ENCODE assay signal across 33 cellular contexts in the genomic region with DNA sequence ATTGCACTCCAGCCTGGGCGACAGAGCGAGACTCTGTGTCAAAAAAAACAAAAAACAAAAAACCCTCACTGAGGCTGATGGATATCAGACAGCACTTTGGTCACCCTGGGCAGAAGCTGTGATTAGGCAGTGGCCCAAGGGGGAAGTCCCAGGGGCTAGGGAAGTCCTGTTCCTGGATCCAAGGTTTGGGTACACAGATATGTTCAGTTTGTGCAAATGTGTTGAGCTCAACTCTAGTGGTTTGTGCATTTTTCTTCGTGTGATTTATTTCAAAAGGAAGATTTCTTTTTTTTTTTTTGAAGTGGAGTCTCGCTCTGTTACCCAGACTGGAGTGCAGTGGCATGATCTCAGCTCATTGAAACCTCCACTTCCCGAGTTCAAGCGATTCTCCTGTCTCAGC. TPM values are rescaled to one million over a fixed set of nuclear protein-coding genes. Genes with fewer than 3 reads are reported as not detected.
"Had no signal": no experiment of that assay in that cellular context is flagged by ENCODE, and none has a peak within 500 bp of the region (broad histone marks: within the 10 kb centered on the region; RNA-seq: fewer than 3 reads in every experiment).

No MANE protein-coding gene starts in this region.

- H3K9me3 ChIP-seq: adrenal gland, body of pancreas had no signal

- H3K4me3 ChIP-seq: adrenal gland, body of pancreas had no signal

- DNase-seq: activated CD4-positive, alpha-beta memory T cell treated with anti-CD3 and anti-CD28 coated beads for 36 hours; activated CD4-positive, alpha-beta T cell treated with anti-CD3 and anti-CD28 coated beads for 36 hours; activated CD4-positive, alpha-beta T cell treated with anti-CD3 and anti-CD28 coated beads, Interleukin-2, amount 10 ng/mL, durations not matched to agents 24 days and 14 days; activated CD4-positive, CD25-positive, alpha-beta regulatory T cell; activated CD4-positive, CD25-positive, alpha-beta regulatory T cell treated with anti-CD3 and anti-CD28 coated beads, Interleukin-2, amount 50 U/mL, for 72 hours; activated CD8-positive, alpha-beta memory T cell treated with anti-CD3 and anti-CD28 coated beads, Interleukin-2, amount 10 ng/mL, durations not matched to agents 7 days and 5 days; activated CD8-positive, alpha-beta memory T cell treated with anti-CD3 and anti-CD28 coated beads, Interleukin-2, amount 50 U/mL, for 4 hours; activated CD8-positive, alpha-beta T cell treated with anti-CD3 and anti-CD28 coated beads, Interleukin-2, amount 10 ng/mL, durations not matched to agents 7 days and 5 days; activated effector memory CD4-positive, alpha-beta T cell treated with anti-CD3 and anti-CD28 coated beads, Interleukin-2, amount 50 U/mL, for 16 hours; activated naive CD4-positive, alpha-beta T cell treated with anti-CD3 and anti-CD28 coated beads for 36 hours; activated naive CD8-positive, alpha-beta T cell treated with anti-CD3 and anti-CD28 coated beads for 36 hours; activated naive CD8-positive, alpha-beta T cell treated with anti-CD3 and anti-CD28 coated beads, Interleukin-2, amount 50 U/mL, for 24 hours; activated T-cell treated with anti-CD3 and anti-CD28 coated beads, Interleukin-2, amount 50 U/mL, for 1 hour; activated T-cell treated with anti-CD3 and anti-CD28 coated beads, Interleukin-2, amount 50 U/mL, for 48 hours; adrenal gland; amygdala; aorta; body of pancreas; caudate nucleus; cortex of kidney; dermis blood vessel endothelial cell; effector CD4-positive, alpha-beta T cell; foreskin fibroblast; head of caudate nucleus; T-helper 2 cell had no signal

- H3K4me1 ChIP-seq: adrenal gland, body of pancreas had no signal

- H3K27ac Mint-ChIP-seq: activated CD4-positive, alpha-beta memory T cell treated with anti-CD3 and anti-CD28 coated beads for 36 hours; activated CD4-positive, alpha-beta T cell treated with anti-CD3 and anti-CD28 coated beads for 36 hours; activated CD4-positive, alpha-beta T cell treated with anti-CD3 and anti-CD28 coated beads, Interleukin-2, amount 10 ng/mL, durations not matched to agents 24 days and 14 days; activated CD8-positive, alpha-beta memory T cell treated with anti-CD3 and anti-CD28 coated beads, Interleukin-2, amount 10 ng/mL, durations not matched to agents 7 days and 5 days; activated CD8-positive, alpha-beta T cell treated with anti-CD3 and anti-CD28 coated beads, Interleukin-2, amount 10 ng/mL, durations not matched to agents 7 days and 5 days; activated naive CD4-positive, alpha-beta T cell treated with anti-CD3 and anti-CD28 coated beads for 36 hours; activated naive CD4-positive, alpha-beta T cell treated with anti-CD3 and anti-CD28 coated beads, Interleukin-2, amount 50 U/mL, for 24 hours; activated naive CD8-positive, alpha-beta T cell treated with anti-CD3 and anti-CD28 coated beads for 36 hours; activated naive CD8-positive, alpha-beta T cell treated with anti-CD3 and anti-CD28 coated beads, Interleukin-2, amount 50 U/mL, for 24 hours; activated T-helper 1 cell treated with anti-CD3 and anti-CD28 coated beads, Interleukin-12 subunit alpha, Interleukin-12 subunit beta, Interleukin-2, Interleukin-4 antibody, amounts not matched to agents 30 ng/mL and 10 ng/mL and 1 ng/mL, durations not matched to agents 14 hours and 24 hours and 36 hours; activated T-helper 2 cell treated with anti-CD3 and anti-CD28 coated beads, Interferon-gamma antibody, Interleukin-2, Interleukin-4, amounts not matched to agents 10 μg/mL and 5 μg/mL and 100 μg/mL, durations not matched to agents 14 hours and 24 hours and 36 hours had no signal

- ATAC-seq: activated CD4-positive, alpha-beta T cell treated with anti-CD3 and anti-CD28 coated beads for 36 hours; activated CD8-positive, alpha-beta memory T cell treated with anti-CD3 and anti-CD28 coated beads, Interleukin-2, amount 10 ng/mL, durations not matched to agents 7 days and 5 days; activated CD8-positive, alpha-beta T cell treated with anti-CD3 and anti-CD28 coated beads, Interleukin-2, amount 10 ng/mL, durations not matched to agents 7 days and 5 days; activated naive CD8-positive, alpha-beta T cell treated with anti-CD3 and anti-CD28 coated beads, Interleukin-2, amount 50 U/mL, for 24 hours; body of pancreas; esophagus mucosa had no signal

- H3K4me1 Mint-ChIP-seq: activated CD4-positive, alpha-beta T cell treated with anti-CD3 and anti-CD28 coated beads for 36 hours; activated CD8-positive, alpha-beta memory T cell treated with anti-CD3 and anti-CD28 coated beads, Interleukin-2, amount 10 ng/mL, durations not matched to agents 7 days and 5 days; activated naive CD8-positive, alpha-beta T cell treated with anti-CD3 and anti-CD28 coated beads for 36 hours had no signal

- H3K36me3 ChIP-seq: adrenal gland had no signal

- H3K4me3 Mint-ChIP-seq: activated CD4-positive, alpha-beta memory T cell treated with anti-CD3 and anti-CD28 coated beads for 36 hours; activated CD4-positive, alpha-beta T cell treated with anti-CD3 and anti-CD28 coated beads for 36 hours; activated CD4-positive, alpha-beta T cell treated with anti-CD3 and anti-CD28 coated beads, Interleukin-2, amount 10 ng/mL, durations not matched to agents 24 days and 14 days; activated CD8-positive, alpha-beta memory T cell treated with anti-CD3 and anti-CD28 coated beads, Interleukin-2, amount 10 ng/mL, durations not matched to agents 7 days and 5 days; activated CD8-positive, alpha-beta T cell treated with anti-CD3 and anti-CD28 coated beads, Interleukin-2, amount 10 ng/mL, durations not matched to agents 7 days and 5 days; activated naive CD4-positive, alpha-beta T cell treated with anti-CD3 and anti-CD28 coated beads for 36 hours; activated naive CD4-positive, alpha-beta T cell treated with anti-CD3 and anti-CD28 coated beads, Interleukin-2, amount 50 U/mL, for 24 hours; activated naive CD8-positive, alpha-beta T cell treated with anti-CD3 and anti-CD28 coated beads for 36 hours; activated naive CD8-positive, alpha-beta T cell treated with anti-CD3 and anti-CD28 coated beads, Interleukin-2, amount 50 U/mL, for 24 hours; activated T-helper 1 cell treated with anti-CD3 and anti-CD28 coated beads, Interleukin-12 subunit alpha, Interleukin-12 subunit beta, Interleukin-2, Interleukin-4 antibody, amounts not matched to agents 30 ng/mL and 10 ng/mL and 1 ng/mL, durations not matched to agents 14 hours and 24 hours and 36 hours had no signal

- H3K9me3 Mint-ChIP-seq: activated CD4-positive, alpha-beta memory T cell treated with anti-CD3 and anti-CD28 coated beads for 36 hours; activated CD4-positive, alpha-beta T cell treated with anti-CD3 and anti-CD28 coated beads, Interleukin-2, amount 10 ng/mL, durations not matched to agents 24 days and 14 days; activated naive CD4-positive, alpha-beta T cell treated with anti-CD3 and anti-CD28 coated beads for 36 hours; activated naive CD4-positive, alpha-beta T cell treated with anti-CD3 and anti-CD28 coated beads, Interleukin-2, amount 50 U/mL, for 24 hours; activated naive CD8-positive, alpha-beta T cell treated with anti-CD3 and anti-CD28 coated beads for 36 hours; activated naive CD8-positive, alpha-beta T cell treated with anti-CD3 and anti-CD28 coated beads, Interleukin-2, amount 50 U/mL, for 24 hours; activated T-helper 1 cell treated with anti-CD3 and anti-CD28 coated beads, Interleukin-12 subunit alpha, Interleukin-12 subunit beta, Interleukin-2, Interleukin-4 antibody, amounts not matched to agents 30 ng/mL and 10 ng/mL and 1 ng/mL, durations not matched to agents 14 hours and 24 hours and 36 hours; activated T-helper 2 cell treated with anti-CD3 and anti-CD28 coated beads, Interferon-gamma antibody, Interleukin-2, Interleukin-4, amounts not matched to agents 10 μg/mL and 5 μg/mL and 100 μg/mL, durations not matched to agents 14 hours and 24 hours and 36 hours had no signal

- H3K27me3 Mint-ChIP-seq: activated CD4-positive, alpha-beta memory T cell treated with anti-CD3 and anti-CD28 coated beads for 36 hours; activated CD4-positive, alpha-beta T cell treated with anti-CD3 and anti-CD28 coated beads for 36 hours; activated CD4-positive, alpha-beta T cell treated with anti-CD3 and anti-CD28 coated beads, Interleukin-2, amount 10 ng/mL, durations not matched to agents 24 days and 14 days; activated CD8-positive, alpha-beta memory T cell treated with anti-CD3 and anti-CD28 coated beads, Interleukin-2, amount 10 ng/mL, durations not matched to agents 7 days and 5 days; activated naive CD4-positive, alpha-beta T cell treated with anti-CD3 and anti-CD28 coated beads, Interleukin-2, amount 50 U/mL, for 24 hours; activated naive CD8-positive, alpha-beta T cell treated with anti-CD3 and anti-CD28 coated beads for 36 hours; activated naive CD8-positive, alpha-beta T cell treated with anti-CD3 and anti-CD28 coated beads, Interleukin-2, amount 50 U/mL, for 24 hours had no signal

- FAIRE-seq: colon, endometrium, frontal cortex had no signal

- H3K27ac ChIP-seq: adrenal gland, body of pancreas had no signal

- H3K27me3 ChIP-seq: adrenal gland, body of pancreas had no signal

RNA-seq across cellular contexts. Expression of gene MEF2B, which starts 12.3 kb away (rescaled TPM):
- total RNA-seq: body of pancreas, epithelial cell of proximal tubule, frontal cortex had no signal
